In genomic region chr10:1216576-1217236, GRCh38 we compare ENCODE assay signal across 24 cellular contexts.
DNase-seq lines count a peak whose midpoint lies in the region; ATAC-seq and TF ChIP-seq lines count a peak whose summit lies in the region.
"Had no signal": no experiment of that assay in that cellular context is flagged by ENCODE, and none has a peak within 500 bp of the region (broad histone marks: within the 10 kb centered on the region; RNA-seq: fewer than 3 reads in every experiment).

No MANE protein-coding gene starts in this region.

- H3K27ac Mint-ChIP-seq in stimulated activated naive CD8-positive, alpha-beta T cell treated with anti-CD3 and anti-CD28 coated beads, Interleukin-15, amount 100 ng/mL, for 72 hours, result no peak overlapping the region
- H3K27ac Mint-ChIP-seq in osteocyte (ENCODE audit: unreplicated experiment), result no peak overlapping the region
- H3K27ac Mint-ChIP-seq: CD4-positive, alpha-beta memory T cell; GM23338; IgD-negative memory B cell had no signal

- peak; percentile 7 for ATAC-seq in stimulated activated naive CD8-positive, alpha-beta T cell treated with anti-CD3 and anti-CD28 coated beads, Interleukin-15, amount 100 ng/mL, for 72 hours
- no peak for ATAC-seq in stimulated activated naive CD8-positive, alpha-beta T cell treated with anti-CD3 and anti-CD28 coated beads, Interleukin-15, Interleukin-2, amounts not matched to agents 100 U/mL and 50 U/mL, for 24 hours
- ATAC-seq in left lobe of liver (no peak), GM21825 (IDR thresholded peaks at IDR 0.05; ENCODE audit: unreplicated experiment) (no peak)
- ATAC-seq: A549, GM12878, GM23338, Panc1 had no signal

- no peaks in the 10 kb centered on the region for H3K9me3 Mint-ChIP-seq in stimulated activated naive CD8-positive, alpha-beta T cell treated with anti-CD3 and anti-CD28 coated beads, Interleukin-15, amount 100 ng/mL, for 72 hours
- no peaks in the 10 kb centered on the region for H3K9me3 Mint-ChIP-seq in osteocyte (ENCODE audit: unreplicated experiment)

- peaks cover 10% of the 10 kb centered on the region for H3K36me3 Mint-ChIP-seq in osteocyte (ENCODE audit: unreplicated experiment)
- H3K36me3 Mint-ChIP-seq: CD4-positive, alpha-beta memory T cell; IgD-negative memory B cell had no signal

- DNase-seq in stimulated activated naive CD8-positive, alpha-beta T cell treated with anti-CD3 and anti-CD28 coated beads, Interleukin-15, amount 100 ng/mL, for 72 hours, result no peak
- DNase-seq in stimulated activated naive CD8-positive, alpha-beta T cell treated with anti-CD3 and anti-CD28 coated beads, Interleukin-15, Interleukin-2, amounts not matched to agents 100 U/mL and 50 U/mL, for 24 hours, result no peak
- DNase-seq in left lobe of liver (ENCODE audit: low spot score) (peak; percentile 37), osteocyte (ENCODE audit: extremely low spot score, unreplicated experiment) (peak; percentile 83), AG08395 (ENCODE audit: low spot score) (no peak), NCI-H1092 (lab: John Stamatoyannopoulos, UW) (no peak)
- DNase-seq: C1 segment of cervical spinal cord; CD4-positive, alpha-beta memory T cell; COR-L47; EL; GDM1; NCI-H1048; NCI-H1417 treated with DMSO at 0.1 percent for 48 hours; NCI-H1694 treated with DMSO at 0.1 percent for 48 hours; NCI-H2081; NCI-H2227 treated with DMSO at 0.1 percent for 48 hours; NCI-H526 treated with DMSO at 0.1 percent for 48 hours; SHP77 treated with DMSO at 0.1 percent for 48 hours had no signal

- H3K4me1 Mint-ChIP-seq in stimulated activated naive CD8-positive, alpha-beta T cell treated with anti-CD3 and anti-CD28 coated beads, Interleukin-15, amount 100 ng/mL, for 72 hours, result no peaks in the 10 kb centered on the region
- H3K4me1 Mint-ChIP-seq in osteocyte (ENCODE audit: unreplicated experiment), result no peaks in the 10 kb centered on the region
- H3K4me1 Mint-ChIP-seq: CD4-positive, alpha-beta memory T cell; GM23338; IgD-negative memory B cell had no signal

- no peak for TF ChIP-seq CTCF in osteocyte (IDR thresholded peaks at IDR 0.05)

- H3K4me3 Mint-ChIP-seq in stimulated activated naive CD8-positive, alpha-beta T cell treated with anti-CD3 and anti-CD28 coated beads, Interleukin-15, amount 100 ng/mL, for 72 hours, result no peak overlapping the region
- no peak overlapping the region for H3K4me3 Mint-ChIP-seq in osteocyte (ENCODE audit: unreplicated experiment)
- H3K4me3 Mint-ChIP-seq: CD4-positive, alpha-beta memory T cell; GM23338 had no signal

- no peaks in the 10 kb centered on the region for H3K27me3 Mint-ChIP-seq in stimulated activated naive CD8-positive, alpha-beta T cell treated with anti-CD3 and anti-CD28 coated beads, Interleukin-15, amount 100 ng/mL, for 72 hours
- no peaks in the 10 kb centered on the region for H3K27me3 Mint-ChIP-seq in osteocyte (ENCODE audit: unreplicated experiment)
- H3K27me3 Mint-ChIP-seq: CD4-positive, alpha-beta memory T cell had no signal

Comparison
In these comparisons a context has a peak if more than half of its experiments do, and no peak if none do; other contexts are left out.
1. DNase-seq: peak in left lobe of liver (single experiment) and osteocyte (single experiment); none in stimulated activated naive CD8-positive, alpha-beta T cell treated with anti-CD3 and anti-CD28 coated beads, Interleukin-15, amount 100 ng/mL, for 72 hours (0 of 2), stimulated activated naive CD8-positive, alpha-beta T cell treated with anti-CD3 and anti-CD28 coated beads, Interleukin-15, Interleukin-2, amounts not matched to agents 100 U/mL and 50 U/mL, for 24 hours (single experiment), AG08395 (single experiment) and NCI-H1092 (single experiment).